In the genomic region with DNA sequence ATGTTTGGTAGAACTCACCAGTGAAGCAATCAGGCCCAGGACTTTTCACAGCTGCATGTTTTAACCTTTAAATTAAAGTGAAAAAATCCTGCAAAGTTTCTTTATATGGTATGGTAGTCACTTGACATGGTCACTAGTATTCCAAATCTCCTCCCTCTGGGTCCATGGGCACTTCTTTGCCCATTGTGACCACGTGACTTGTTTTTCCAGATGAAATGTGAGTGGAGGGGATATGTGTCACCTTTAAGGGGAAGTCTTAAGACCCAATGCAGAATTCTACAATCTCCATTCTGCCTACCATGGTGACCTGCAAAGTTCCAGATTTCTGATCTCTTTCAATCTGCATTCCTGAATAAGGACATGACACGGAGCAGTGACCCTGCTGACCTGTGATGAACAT, we compare ENCODE assay signal across 33 cellular contexts.
"Had no signal": no experiment of that assay in that cellular context is flagged by ENCODE, and none has a peak within 500 bp of the region (broad histone marks: within the 10 kb centered on the region; RNA-seq: fewer than 3 reads in every experiment).

No MANE protein-coding gene starts in this region.

- H3K27ac Mint-ChIP-seq: naive thymus-derived CD8-positive, alpha-beta T cell; nephron progenitor cell; progenitor cell of endocrine pancreas; stimulated activated memory B cell treated with anti-CD40 and anti-IgM and Interleukin-4, amounts not matched to agents 10 μg/mL and 1 μg/mL and 100 μg/mL, for 72 hours; stimulated activated naive CD8-positive, alpha-beta T cell treated with anti-CD3 and anti-CD28 coated beads, Interleukin-15, amount 100 ng/mL, for 72 hours; type B pancreatic cell had no signal

- H3K4me1 Mint-ChIP-seq: naive thymus-derived CD8-positive, alpha-beta T cell; stimulated activated memory B cell treated with anti-CD40 and anti-IgM and Interleukin-4, amounts not matched to agents 10 μg/mL and 1 μg/mL and 100 μg/mL, for 72 hours; stimulated activated naive CD8-positive, alpha-beta T cell treated with anti-CD3 and anti-CD28 coated beads, Interleukin-15, amount 100 ng/mL, for 72 hours had no signal

- ATAC-seq: naive thymus-derived CD8-positive, alpha-beta T cell; psoas muscle; right cardiac atrium; sciatic nerve; stimulated activated memory B cell treated with anti-CD40 and anti-IgM and Interleukin-4, amounts not matched to agents 10 μg/mL and 1 μg/mL and 100 μg/mL, for 72 hours; stimulated activated naive CD8-positive, alpha-beta T cell treated with anti-CD3 and anti-CD28 coated beads, Interleukin-15, amount 100 ng/mL, for 72 hours; stimulated activated naive CD8-positive, alpha-beta T cell treated with anti-CD3 and anti-CD28 coated beads, Interleukin-15, Interleukin-2, amounts not matched to agents 100 U/mL and 50 U/mL, for 24 hours; upper lobe of right lung had no signal

- H3K4me1 ChIP-seq: parathyroid adenoma, spleen, upper lobe of right lung had no signal

- H3K4me2 ChIP-seq: smooth muscle cell had no signal

- H3K4me3 Mint-ChIP-seq: naive thymus-derived CD8-positive, alpha-beta T cell; nephron progenitor cell; neural crest cell; stimulated activated memory B cell treated with anti-CD40 and anti-IgM and Interleukin-4, amounts not matched to agents 10 μg/mL and 1 μg/mL and 100 μg/mL, for 72 hours; stimulated activated naive CD8-positive, alpha-beta T cell treated with anti-CD3 and anti-CD28 coated beads, Interleukin-15, amount 100 ng/mL, for 72 hours; type B pancreatic cell had no signal

- H3K36me3 ChIP-seq: neutrophil, ovary, spleen, suprapubic skin, tibial artery, transverse colon, upper lobe of right lung, uterus had no signal

- H3K9ac ChIP-seq: parathyroid adenoma had no signal

- H3K79me2 ChIP-seq: parathyroid adenoma had no signal

- DNase-seq: naive B cell; naive thymus-derived CD8-positive, alpha-beta T cell; nephron progenitor cell; nucleus accumbens; ovary; posterior cingulate gyrus; psoas muscle; right cardiac atrium; spleen; stimulated activated CD4-positive, alpha-beta T cell treated with anti-CD3 and anti-CD28 coated beads, Interleukin-12 subunit alpha, Interleukin-12 subunit beta, amount 100 ng/mL, for 4 hours; stimulated activated CD4-positive, alpha-beta T cell treated with anti-CD3 and anti-CD28 coated beads, Interleukin-1b, Interleukin-23, amount 100 ng/mL, for 48 hours; stimulated activated CD4-positive, alpha-beta T cell treated with anti-CD3 and anti-CD28 coated beads, Interleukin-4, amount 100 ng/mL, for 1 hour; stimulated activated CD4-positive, alpha-beta T cell treated with anti-CD3 and anti-CD28 coated beads, Interleukin-4, amount 100 ng/mL, for 4 hours; stimulated activated CD8-positive, alpha-beta memory T cell treated with anti-CD3 and anti-CD28 coated beads, Interleukin-4, amount 100 ng/mL, for 48 hours; stimulated activated naive CD4-positive, alpha-beta T cell; stimulated activated naive CD8-positive, alpha-beta T cell treated with anti-CD3 and anti-CD28 coated beads, Interleukin-15, amount 100 ng/mL, for 72 hours; stimulated activated naive CD8-positive, alpha-beta T cell treated with anti-CD3 and anti-CD28 coated beads, Interleukin-15, Interleukin-2, amounts not matched to agents 100 U/mL and 50 U/mL, for 24 hours; substantia nigra; testis; tibial artery; transverse colon; upper lobe of right lung; uterus had no signal

- H3K27me3 Mint-ChIP-seq: naive B cell; progenitor cell of endocrine pancreas; stimulated activated memory B cell treated with anti-CD40 and anti-IgM and Interleukin-4, amounts not matched to agents 10 μg/mL and 1 μg/mL and 100 μg/mL, for 72 hours; type B pancreatic cell had no signal

- H3K27ac ChIP-seq: neutrophil, ovary, parathyroid adenoma, psoas muscle, skin epidermis, spleen, suprapubic skin, testis, tibial artery, transverse colon, upper lobe of right lung, uterus had no signal

- H3K27me3 ChIP-seq: neutrophil, ovary, spleen, suprapubic skin, testis, tibial artery, transverse colon, upper lobe of right lung, uterus had no signal

- H2AFZ ChIP-seq: parathyroid adenoma had no signal

- H3K9me3 ChIP-seq: neutrophil, ovary, testis, upper lobe of right lung, uterus had no signal

- H3K36me3 Mint-ChIP-seq: naive B cell; stimulated activated memory B cell treated with anti-CD40 and anti-IgM and Interleukin-4, amounts not matched to agents 10 μg/mL and 1 μg/mL and 100 μg/mL, for 72 hours had no signal

- H3K4me3 ChIP-seq: ovary, psoas muscle, skin epidermis, smooth muscle cell, spleen, suprapubic skin, testis, tibial artery, transverse colon, upper lobe of right lung, uterus had no signal
